ENCODE assay signal across 19 cellular contexts in the genomic region with DNA sequence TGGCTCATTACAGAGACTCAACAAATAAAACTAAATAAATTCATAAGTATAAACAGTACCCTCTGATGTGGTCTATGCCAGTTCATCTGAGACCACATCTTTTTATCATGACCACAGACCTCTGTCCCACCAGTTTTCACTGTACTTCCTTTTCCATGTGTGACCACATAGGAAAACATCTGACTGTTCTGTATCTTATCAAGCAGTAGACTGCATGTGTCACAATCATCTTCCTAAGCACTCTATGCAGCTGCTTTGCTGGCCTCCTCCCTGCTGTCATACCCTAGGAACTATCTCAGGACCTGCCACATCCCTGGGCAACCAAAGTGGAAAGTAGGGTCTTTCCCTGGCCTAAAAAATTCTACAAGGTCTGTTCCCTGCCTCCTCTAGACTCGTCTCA.
"Had no signal": no experiment of that assay in that cellular context is flagged by ENCODE, and none has a peak within 500 bp of the region (broad histone marks: within the 10 kb centered on the region; RNA-seq: fewer than 3 reads in every experiment).

No MANE protein-coding gene starts in this region.

- H3K27ac ChIP-seq: colonic mucosa, foreskin keratinocyte, hepatocyte, skin epidermis, stomach, thoracic aorta, transverse colon had no signal

- H3K9me3 Mint-ChIP-seq: endodermal cell, neural crest cell had no signal

- H3K4me3 Mint-ChIP-seq: endodermal cell, natural killer cell, neural crest cell had no signal

- DNase-seq: colonic mucosa; dermis blood vessel endothelial cell; endodermal cell; erythroblast; foreskin keratinocyte; kidney; left colon; mucosa of descending colon; natural killer cell; posterior cingulate gyrus; stimulated activated CD4-positive, alpha-beta T cell treated with anti-CD3 and anti-CD28 coated beads, Interleukin-12 subunit alpha, Interleukin-12 subunit beta, amount 100 ng/mL, for 4 hours; stimulated activated naive CD4-positive, alpha-beta T cell; stomach; substantia nigra; transverse colon had no signal

- H3K9me3 ChIP-seq: colonic mucosa, mucosa of descending colon, stomach, thoracic aorta, transverse colon had no signal

- H3K27me3 ChIP-seq: colonic mucosa, foreskin keratinocyte, hepatocyte, stomach, transverse colon had no signal

- H3K4me2 ChIP-seq: hepatocyte had no signal

- H3K4me1 Mint-ChIP-seq: endodermal cell, natural killer cell, neural crest cell had no signal

- H3K36me3 Mint-ChIP-seq: natural killer cell had no signal

- H3K36me3 ChIP-seq: colonic mucosa, stomach, thoracic aorta, transverse colon had no signal

- H3K27ac Mint-ChIP-seq: endodermal cell, natural killer cell had no signal

- H3K4me3 ChIP-seq: colonic mucosa, hepatocyte, mucosa of descending colon, skin epidermis, stomach, thoracic aorta, transverse colon had no signal

- H3K4me1 ChIP-seq: colonic mucosa, foreskin keratinocyte, stomach, transverse colon had no signal
